In genomic region chr6:149202100-149202499, GRCh38 we compare ENCODE assay signal across 1 cellular context.
TF ChIP-seq lines count a peak whose summit lies in the region.

No MANE protein-coding gene starts in this region.

TF ChIP-seq in GM23338, 12 proteins besides CTCF, POLR2A, EP300 and RAD21 (continued from another document):
- no peak for TF ChIP-seq ZNF462 (CRISPR knock-in tag; IDR thresholded peaks at IDR 0.05)
- no peak for TF ChIP-seq STAT1 (IDR thresholded peaks at IDR 0.05; ENCODE audit: unreplicated experiment)
- no peak for TF ChIP-seq NANOG (IDR thresholded peaks at IDR 0.05; ENCODE audit: borderline replicate concordance)
- TF ChIP-seq ZNF331 (CRISPR knock-in tag; IDR thresholded peaks at IDR 0.05; ENCODE audit: low read depth), result no peak
- TF ChIP-seq ZNF114 (CRISPR knock-in tag; IDR thresholded peaks at IDR 0.05), result no peak
- TF ChIP-seq JUNB (IDR thresholded peaks at IDR 0.05; ENCODE audit: unreplicated experiment), result no peak
- no peak for TF ChIP-seq CREB1 (CRISPR knock-in tag; IDR thresholded peaks at IDR 0.05; ENCODE audit: low read depth)
